Comparison of ENCODE assay signal across 9 cellular contexts in the genomic region with DNA sequence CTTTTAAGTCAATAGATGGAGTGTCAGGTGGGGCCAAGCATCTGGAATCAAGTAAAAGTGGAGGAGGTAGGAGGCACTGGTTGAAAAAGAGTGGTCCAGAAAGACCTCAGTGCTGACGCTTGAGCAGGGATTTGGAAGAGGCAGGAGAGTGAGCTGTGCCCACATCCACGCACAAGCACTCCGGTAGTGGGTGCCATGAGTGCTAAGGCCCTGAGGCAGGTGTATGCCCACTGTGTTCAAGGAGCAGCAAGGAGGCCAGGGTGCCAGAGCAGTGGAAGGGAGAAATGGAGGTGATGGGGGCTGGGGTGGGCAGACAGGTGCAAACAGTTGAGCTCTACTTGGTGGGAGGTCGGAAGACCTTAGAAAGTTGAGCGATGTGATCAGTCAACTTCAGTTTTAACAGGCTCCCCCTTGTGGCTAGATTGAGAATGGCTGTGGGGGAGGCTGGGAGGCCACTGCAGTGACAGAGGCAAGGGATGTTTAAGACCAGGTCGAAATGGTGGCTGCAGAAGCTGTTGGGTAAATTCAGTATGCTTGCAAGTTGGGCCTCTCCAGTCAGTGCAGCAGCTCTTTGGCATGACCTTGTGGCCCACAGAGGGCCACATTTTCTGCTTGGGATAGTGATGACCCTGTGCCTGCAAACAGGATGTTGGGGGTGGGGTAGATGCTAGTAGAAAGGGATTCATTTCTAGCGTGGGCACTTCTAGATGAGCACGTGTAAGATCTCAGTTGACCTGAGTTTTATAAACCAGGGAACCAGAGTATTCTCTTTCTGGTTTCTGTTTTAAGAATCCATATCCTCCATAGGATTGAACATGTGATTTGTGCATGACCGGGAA. TPM values are rescaled to one million over a fixed set of nuclear protein-coding genes. Genes with fewer than 3 reads are reported as not detected.
A peak's percentile ranks its signal among the peaks of the same experiment; 100 is the strongest.
DNase-seq lines count a peak whose midpoint lies in the region; ATAC-seq and TF ChIP-seq lines count a peak whose summit lies in the region.
"Had no signal": no experiment of that assay in that cellular context is flagged by ENCODE, and none has a peak within 500 bp of the region (broad histone marks: within the 10 kb centered on the region; RNA-seq: fewer than 3 reads in every experiment).

No MANE protein-coding gene starts in this region.

- peaks cover 3% of the 10 kb centered on the region for H3K36me3 Mint-ChIP-seq in T-helper 1 cell treated with Interleukin-12 subunit alpha and Interleukin-12 subunit beta and Interleukin-4 antibody, amounts not matched to agents 30 μg/mL and 1 μg/mL, for 36 hours (ENCODE audit: low read depth)
- H3K36me3 Mint-ChIP-seq in activated naive CD8-positive, alpha-beta T cell treated with anti-CD3 and anti-CD28 coated beads, Interleukin-2, amount 50 U/mL, for 24 hours (ENCODE audit: low read depth), result no peaks in the 10 kb centered on the region

- no peaks in the 10 kb centered on the region for H3K27me3 ChIP-seq in hepatocyte

- no peaks in the 10 kb centered on the region for H3K9me2 ChIP-seq in hepatocyte (replicated peaks; ENCODE audit: insufficient read depth)

- H3K4me3 ChIP-seq in hepatocyte, result no peak overlapping the region

- 69% methylated on average over 9 of the region's 9 CpGs for WGBS in hepatocyte (ENCODE audit: low lambda C conversion rate, missing lambda C conversion rate)

- H2AFZ ChIP-seq in hepatocyte, result no peak overlapping the region

- H3K4me1 ChIP-seq in hepatocyte (ENCODE audit: insufficient read depth), result no peaks in the 10 kb centered on the region

- no peaks in the 10 kb centered on the region for H3K9me3 Mint-ChIP-seq in T-helper 1 cell treated with Interleukin-12 subunit alpha and Interleukin-12 subunit beta and Interleukin-4 antibody, amounts not matched to agents 30 μg/mL and 1 μg/mL, for 36 hours
- H3K9me3 Mint-ChIP-seq in activated naive CD8-positive, alpha-beta T cell treated with anti-CD3 and anti-CD28 coated beads, Interleukin-2, amount 50 U/mL, for 24 hours, result no peaks in the 10 kb centered on the region

- no peaks in the 10 kb centered on the region for H3K27me3 Mint-ChIP-seq in T-helper 1 cell treated with Interleukin-12 subunit alpha and Interleukin-12 subunit beta and Interleukin-4 antibody, amounts not matched to agents 30 μg/mL and 1 μg/mL, for 36 hours (ENCODE audit: low read depth)
- no peaks in the 10 kb centered on the region for H3K27me3 Mint-ChIP-seq in activated naive CD8-positive, alpha-beta T cell treated with anti-CD3 and anti-CD28 coated beads, Interleukin-2, amount 50 U/mL, for 24 hours

- no peaks in the 10 kb centered on the region for H3K9me3 ChIP-seq in hepatocyte (ENCODE audit: low read depth)

- no peaks in the 10 kb centered on the region for H4K20me1 ChIP-seq in hepatocyte (ENCODE audit: insufficient read depth, poor library complexity, severe bottlenecking)

- H3K79me2 ChIP-seq in hepatocyte, result no peaks in the 10 kb centered on the region

- DNase-seq in COR-L47 (lab: John Stamatoyannopoulos, UW) (peak; percentile 7), hepatocyte (ENCODE audit: low spot score) (peak; percentile 39), HCEC 1CT (no peak)
- DNase-seq in activated naive CD8-positive, alpha-beta T cell treated with anti-CD3 and anti-CD28 coated beads, Interleukin-2, amount 50 U/mL, for 24 hours, result peak; percentile 80
- peak; percentile 54 to 56 for DNase-seq in stimulated activated CD4-positive, alpha-beta T cell treated with anti-CD3 and anti-CD28 coated beads, Interleukin-15, amount 100 ng/mL, for 1 hour (ENCODE audit: low read depth in 1 of 2, low spot score in 1 of 2)

- TF ChIP-seq CTCF in hepatocyte (IDR thresholded peaks at IDR 0.05; ENCODE audit: poor library complexity), result peak; percentile 47

- no peak overlapping the region for H3K4me2 ChIP-seq in hepatocyte

- no peak overlapping the region for H3K27ac ChIP-seq in hepatocyte

- no peaks in the 10 kb centered on the region for H3K36me3 ChIP-seq in hepatocyte (replicated peaks; ENCODE audit: insufficient read depth, low read depth)

- peak; percentile 69 for ATAC-seq in HG03354 (IDR thresholded peaks at IDR 0.05; ENCODE audit: poor library complexity, severe bottlenecking, unreplicated experiment)
- peak; percentile 46 for ATAC-seq in activated naive CD8-positive, alpha-beta T cell treated with anti-CD3 and anti-CD28 coated beads, Interleukin-2, amount 50 U/mL, for 24 hours
- no peak for ATAC-seq in HG02840 (IDR thresholded peaks at IDR 0.05; ENCODE audit: low FRiP score, unreplicated experiment)

- H3K4me3 Mint-ChIP-seq in T-helper 1 cell treated with Interleukin-12 subunit alpha and Interleukin-12 subunit beta and Interleukin-4 antibody, amounts not matched to agents 30 μg/mL and 1 μg/mL, for 36 hours, result no peak overlapping the region
- H3K4me3 Mint-ChIP-seq in activated naive CD8-positive, alpha-beta T cell treated with anti-CD3 and anti-CD28 coated beads, Interleukin-2, amount 50 U/mL, for 24 hours, result no peak overlapping the region

- H3K4me1 Mint-ChIP-seq in T-helper 1 cell treated with Interleukin-12 subunit alpha and Interleukin-12 subunit beta and Interleukin-4 antibody, amounts not matched to agents 30 μg/mL and 1 μg/mL, for 36 hours (ENCODE audit: low read depth), result peaks cover 27% of the 10 kb centered on the region
- H3K4me1 Mint-ChIP-seq in activated naive CD8-positive, alpha-beta T cell treated with anti-CD3 and anti-CD28 coated beads, Interleukin-2, amount 50 U/mL, for 24 hours, result peaks cover 53% of the 10 kb centered on the region

- H3K27ac Mint-ChIP-seq in T-helper 1 cell treated with Interleukin-12 subunit alpha and Interleukin-12 subunit beta and Interleukin-4 antibody, amounts not matched to agents 30 μg/mL and 1 μg/mL, for 36 hours, result peak overlapping the region; percentile 82
- peak overlapping the region; percentile 52 for H3K27ac Mint-ChIP-seq in activated naive CD8-positive, alpha-beta T cell treated with anti-CD3 and anti-CD28 coated beads, Interleukin-2, amount 50 U/mL, for 24 hours

RNA-seq across cellular contexts. Expression of a gene that starts 12.7 kb away (rescaled TPM):
- total RNA-seq in hepatocyte, result not detected in 2 replicates
- polyA plus RNA-seq in hepatocyte, result 0.52 and 1.1 TPM in 2 replicates

RNA-seq across cellular contexts. Expression of a gene that starts 13.4 kb away (rescaled TPM):
- not detected in 2 replicates for total RNA-seq in hepatocyte
- not detected in 2 replicates for polyA plus RNA-seq in hepatocyte
- total RNA-seq: T-helper 2 cell treated with Interferon-gamma antibody and Interleukin-4, amounts not matched to agents 100 ng/mL and 5 ng/mL, for 36 hours had no signal

RNA-seq across cellular contexts. Expression of a gene that starts 50.9 kb away (rescaled TPM):
- not detected in 2 replicates for total RNA-seq in hepatocyte
- not detected in 2 replicates for polyA plus RNA-seq in hepatocyte
- total RNA-seq: T-helper 2 cell treated with Interferon-gamma antibody and Interleukin-4, amounts not matched to agents 100 ng/mL and 5 ng/mL, for 36 hours had no signal
